ENCODE assay signal across 8 cellular contexts in the genomic region with DNA sequence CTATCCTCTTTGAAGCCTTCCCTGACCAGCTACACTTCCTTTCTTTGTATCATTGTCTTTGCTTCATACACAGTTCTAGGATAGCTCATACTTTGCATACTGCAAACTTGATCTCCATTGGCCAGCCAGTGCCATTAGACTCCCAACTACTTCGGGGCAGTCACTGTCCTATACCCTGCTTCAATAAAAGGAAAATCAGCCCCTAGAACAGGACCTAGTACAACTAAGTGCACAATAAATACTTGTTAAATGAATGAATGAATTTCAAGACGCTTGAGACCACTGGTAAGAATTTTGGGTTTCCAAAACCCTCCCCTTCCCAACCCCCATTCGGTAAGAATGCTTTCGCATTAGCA. TPM values are rescaled to one million over a fixed set of nuclear protein-coding genes. Genes with fewer than 3 reads are reported as not detected.
DNase-seq lines count a peak whose midpoint lies in the region; ATAC-seq and TF ChIP-seq lines count a peak whose summit lies in the region.

No MANE protein-coding gene starts in this region.

- no peak for ATAC-seq in GM21576 (IDR thresholded peaks at IDR 0.05; ENCODE audit: unreplicated experiment)
- no peak for ATAC-seq in left lobe of liver

- H3K9me3 Mint-ChIP-seq in activated CD4-positive, alpha-beta T cell treated with anti-CD3 and anti-CD28 coated beads, Interleukin-2, amount 10 ng/mL, durations not matched to agents 7 days and 5 days: peaks cover 2% of the 10 kb centered on the region
- H3K9me3 Mint-ChIP-seq in activated T-helper 1 cell treated with anti-CD3 and anti-CD28 coated beads, Interleukin-12 subunit alpha, Interleukin-12 subunit beta, Interleukin-2, Interleukin-4 antibody, amounts not matched to agents 30 ng/mL and 10 ng/mL and 1 ng/mL, durations not matched to agents 14 hours and 24 hours and 36 hours: no peaks in the 10 kb centered on the region
- H3K9me3 Mint-ChIP-seq in immature natural killer cell: no peaks in the 10 kb centered on the region

- H3K4me3 Mint-ChIP-seq in activated CD4-positive, alpha-beta T cell treated with anti-CD3 and anti-CD28 coated beads, Interleukin-2, amount 10 ng/mL, durations not matched to agents 7 days and 5 days: peak overlapping the region; percentile 83
- peak overlapping the region; percentile 90 for H3K4me3 Mint-ChIP-seq in activated T-helper 1 cell treated with anti-CD3 and anti-CD28 coated beads, Interleukin-12 subunit alpha, Interleukin-12 subunit beta, Interleukin-2, Interleukin-4 antibody, amounts not matched to agents 30 ng/mL and 10 ng/mL and 1 ng/mL, durations not matched to agents 14 hours and 24 hours and 36 hours
- H3K4me3 Mint-ChIP-seq in immature natural killer cell: peak overlapping the region; percentile 90 to 94 (median 93)

- no peak for TF ChIP-seq CTCF in testis (IDR thresholded peaks at IDR 0.05)

- peaks cover 21% of the 10 kb centered on the region for H3K4me1 ChIP-seq in testis

- no peaks in the 10 kb centered on the region for H3K27me3 Mint-ChIP-seq in activated CD4-positive, alpha-beta T cell treated with anti-CD3 and anti-CD28 coated beads, Interleukin-2, amount 10 ng/mL, durations not matched to agents 7 days and 5 days
- no peaks in the 10 kb centered on the region for H3K27me3 Mint-ChIP-seq in activated T-helper 1 cell treated with anti-CD3 and anti-CD28 coated beads, Interleukin-12 subunit alpha, Interleukin-12 subunit beta, Interleukin-2, Interleukin-4 antibody, amounts not matched to agents 30 ng/mL and 10 ng/mL and 1 ng/mL, durations not matched to agents 14 hours and 24 hours and 36 hours (ENCODE audit: insufficient read depth)
- peaks cover 0 to 11% (median 0%) of the 10 kb centered on the region in 3 donors for H3K27me3 Mint-ChIP-seq in immature natural killer cell (ENCODE audit: low read depth in 3 of 3)

- H3K27ac Mint-ChIP-seq in activated CD4-positive, alpha-beta T cell treated with anti-CD3 and anti-CD28 coated beads, Interleukin-2, amount 10 ng/mL, durations not matched to agents 7 days and 5 days: peak overlapping the region; percentile 88
- H3K27ac Mint-ChIP-seq in activated T-helper 1 cell treated with anti-CD3 and anti-CD28 coated beads, Interleukin-12 subunit alpha, Interleukin-12 subunit beta, Interleukin-2, Interleukin-4 antibody, amounts not matched to agents 30 ng/mL and 10 ng/mL and 1 ng/mL, durations not matched to agents 14 hours and 24 hours and 36 hours: peak overlapping the region; percentile 52
- peak overlapping the region; percentile 85 to 94 (median 90) for H3K27ac Mint-ChIP-seq in immature natural killer cell

- intact Hi-C loops in activated T-helper 1 cell treated with anti-CD3 and anti-CD28 coated beads, Interleukin-12 subunit alpha, Interleukin-12 subunit beta, Interleukin-2, Interleukin-4 antibody, amounts not matched to agents 30 ng/mL and 10 ng/mL and 1 ng/mL, durations not matched to agents 14 hours and 24 hours and 36 hours (cut with micrococcal nuclease): loop anchor here (2.0 to 5.0 kb wide), 4 partner anchors 14 to 113 kb away; partner anchors contain the start of genes ARHGAP9, DTX3 and MBD6
- intact Hi-C loops in testis (cut with DNase I; ENCODE audit: low total_unique reads): no loop called here

- TF ChIP-seq POLR2A in testis (IDR thresholded peaks at IDR 0.05): no peak

- CTCF ChIA-PET in activated CD4-positive, alpha-beta T cell treated with anti-CD3 and anti-CD28 coated beads, Interleukin-2, amount 10 ng/mL, durations not matched to agents 7 days and 5 days (lab: Charles Lee): interaction anchor here (1.2 to 1.3 kb wide), 2 partner anchors 9 to 10 kb away, joined by 5 read pairs; no protein-coding TSS in a partner anchor

- no peak for DNase-seq in activated CD4-positive, alpha-beta T cell treated with anti-CD3 and anti-CD28 coated beads, Interleukin-2, amount 10 ng/mL, durations not matched to agents 7 days and 5 days
- no peak for DNase-seq in activated CD4-positive, alpha-beta T cell treated with anti-CD3 and anti-CD28 coated beads, Interleukin-2, amount 50 U/mL, for 4 hours
- DNase-seq in activated T-helper 1 cell treated with anti-CD3 and anti-CD28 coated beads, Interleukin-12 subunit alpha, Interleukin-12 subunit beta, Interleukin-2, Interleukin-4 antibody, amounts not matched to agents 30 ng/mL and 10 ng/mL and 1 ng/mL, durations not matched to agents 14 hours and 24 hours and 36 hours (ENCODE audit: low spot score): no peak
- DNase-seq in immature natural killer cell: no peak
- DNase-seq in testis: no peak
- no peak for DNase-seq in left lobe of liver (ENCODE audit: low spot score)
- DNase-seq in NCI-H748 treated with DMSO at 0.1 percent for 48 hours (lab: John Stamatoyannopoulos, UW): no peak

- peaks cover 10% of the 10 kb centered on the region for H3K36me3 Mint-ChIP-seq in activated CD4-positive, alpha-beta T cell treated with anti-CD3 and anti-CD28 coated beads, Interleukin-2, amount 10 ng/mL, durations not matched to agents 7 days and 5 days (ENCODE audit: low read depth)
- H3K36me3 Mint-ChIP-seq in activated T-helper 1 cell treated with anti-CD3 and anti-CD28 coated beads, Interleukin-12 subunit alpha, Interleukin-12 subunit beta, Interleukin-2, Interleukin-4 antibody, amounts not matched to agents 30 ng/mL and 10 ng/mL and 1 ng/mL, durations not matched to agents 14 hours and 24 hours and 36 hours (ENCODE audit: low read depth): peaks cover 6% of the 10 kb centered on the region
- H3K36me3 Mint-ChIP-seq in immature natural killer cell: no peaks in the 10 kb centered on the region

- peak overlapping the region; percentile 83 to 94 for H3K4me3 ChIP-seq in testis

- peak overlapping the region; percentile 37 to 76 for H3K27ac ChIP-seq in testis

- H3K27me3 ChIP-seq in testis: no peaks in the 10 kb centered on the region

- H3K36me3 ChIP-seq in testis (ENCODE audit: low read depth, missing control alignments): no peaks in the 10 kb centered on the region

- peaks cover 28% of the 10 kb centered on the region for H3K4me1 Mint-ChIP-seq in activated CD4-positive, alpha-beta T cell treated with anti-CD3 and anti-CD28 coated beads, Interleukin-2, amount 10 ng/mL, durations not matched to agents 7 days and 5 days
- peaks cover 31% of the 10 kb centered on the region for H3K4me1 Mint-ChIP-seq in activated T-helper 1 cell treated with anti-CD3 and anti-CD28 coated beads, Interleukin-12 subunit alpha, Interleukin-12 subunit beta, Interleukin-2, Interleukin-4 antibody, amounts not matched to agents 30 ng/mL and 10 ng/mL and 1 ng/mL, durations not matched to agents 14 hours and 24 hours and 36 hours (ENCODE audit: low read depth)
- H3K4me1 Mint-ChIP-seq in immature natural killer cell: peaks cover 34 to 42% of the 10 kb centered on the region in 2 donors

- WGBS in testis, 2 donors: 6 to 9% methylated on average over 4 of the region's 4 CpGs

- POLR2A ChIA-PET in activated CD4-positive, alpha-beta T cell treated with anti-CD3 and anti-CD28 coated beads, Interleukin-2, amount 10 ng/mL, durations not matched to agents 7 days and 5 days (lab: Charles Lee): no interaction called here

- no peaks in the 10 kb centered on the region for H3K9me3 ChIP-seq in testis

RNA-seq across cellular contexts. Expression of gene PIP4K2C, which starts 0.5 kb away (rescaled TPM):
- total RNA-seq in activated CD4-positive, alpha-beta T cell treated with anti-CD3 and anti-CD28 coated beads, Interleukin-2, amount 10 ng/mL, durations not matched to agents 7 days and 5 days: 10 to 100 TPM; 17.9 to 20.4 TPM
- total RNA-seq in activated T-helper 1 cell treated with anti-CD3 and anti-CD28 coated beads, Interleukin-12 subunit alpha, Interleukin-12 subunit beta, Interleukin-2, Interleukin-4 antibody, amounts not matched to agents 30 ng/mL and 10 ng/mL and 1 ng/mL, durations not matched to agents 14 hours and 24 hours and 36 hours: 22.8 and 25.7 TPM in 2 replicates
- polyA plus RNA-seq in immature natural killer cell (10 to 100 TPM; 33.0 to 61.8 (median 54.1) TPM), testis (ENCODE audit: insufficient read depth, low read depth, low replicate concordance) (78.0 TPM)
- total RNA-seq in testis (10 to 100 TPM; 47.6 to 54.6 TPM), left lobe of liver (11.8 TPM)

RNA-seq across cellular contexts. Expression of gene DTX3, which starts 14.1 kb away (rescaled TPM):
- total RNA-seq in activated CD4-positive, alpha-beta T cell treated with anti-CD3 and anti-CD28 coated beads, Interleukin-2, amount 10 ng/mL, durations not matched to agents 7 days and 5 days: 10 to 100 TPM; 15.5 to 16.5 TPM
- total RNA-seq in activated T-helper 1 cell treated with anti-CD3 and anti-CD28 coated beads, Interleukin-12 subunit alpha, Interleukin-12 subunit beta, Interleukin-2, Interleukin-4 antibody, amounts not matched to agents 30 ng/mL and 10 ng/mL and 1 ng/mL, durations not matched to agents 14 hours and 24 hours and 36 hours: 16.8 and 18.5 TPM in 2 replicates
- polyA plus RNA-seq in immature natural killer cell (10 to 100 TPM in 1 of 3 donors, 1 to 10 TPM in 2; 8.1 to 20.2 (median 9.5) TPM), testis (ENCODE audit: insufficient read depth, low read depth, low replicate concordance) (37.9 TPM)
- total RNA-seq in testis (10 to 100 TPM; 45.0 to 60.4 TPM), left lobe of liver (2.2 TPM)

RNA-seq across cellular contexts. Expression of gene ARHGEF25, which starts 20.7 kb away (rescaled TPM):
- total RNA-seq in activated CD4-positive, alpha-beta T cell treated with anti-CD3 and anti-CD28 coated beads, Interleukin-2, amount 10 ng/mL, durations not matched to agents 7 days and 5 days: under 1 TPM; 0.25 to 0.42 TPM
- 0.60 and 1.5 TPM in 2 replicates for total RNA-seq in activated T-helper 1 cell treated with anti-CD3 and anti-CD28 coated beads, Interleukin-12 subunit alpha, Interleukin-12 subunit beta, Interleukin-2, Interleukin-4 antibody, amounts not matched to agents 30 ng/mL and 10 ng/mL and 1 ng/mL, durations not matched to agents 14 hours and 24 hours and 36 hours
- polyA plus RNA-seq in immature natural killer cell: under 1 TPM in 1 of 3 donors, not detected in 2; 0.27 TPM
- total RNA-seq in testis: 10 to 100 TPM; 18.0 to 26.5 TPM
- polyA plus RNA-seq in testis (ENCODE audit: insufficient read depth, low read depth, low replicate concordance): 18.7 TPM
- 1.5 TPM for total RNA-seq in left lobe of liver

RNA-seq across cellular contexts. Expression of gene KIF5A, which starts 40.7 kb away (rescaled TPM):
- under 1 TPM; 0.64 to 0.89 TPM for total RNA-seq in activated CD4-positive, alpha-beta T cell treated with anti-CD3 and anti-CD28 coated beads, Interleukin-2, amount 10 ng/mL, durations not matched to agents 7 days and 5 days
- 2.4 TPM in 2 replicates for total RNA-seq in activated T-helper 1 cell treated with anti-CD3 and anti-CD28 coated beads, Interleukin-12 subunit alpha, Interleukin-12 subunit beta, Interleukin-2, Interleukin-4 antibody, amounts not matched to agents 30 ng/mL and 10 ng/mL and 1 ng/mL, durations not matched to agents 14 hours and 24 hours and 36 hours
- polyA plus RNA-seq in immature natural killer cell (not detected), testis (ENCODE audit: insufficient read depth, low read depth, low replicate concordance) (8.4 TPM)
- total RNA-seq in testis (1 to 10 TPM; 6.8 to 9.1 TPM), left lobe of liver (0.05 TPM)

RNA-seq across cellular contexts. Expression of gene B4GALNT1, which starts 42.5 kb away (rescaled TPM):
- under 1 TPM; 0.62 to 0.77 TPM for total RNA-seq in activated CD4-positive, alpha-beta T cell treated with anti-CD3 and anti-CD28 coated beads, Interleukin-2, amount 10 ng/mL, durations not matched to agents 7 days and 5 days
- total RNA-seq in activated T-helper 1 cell treated with anti-CD3 and anti-CD28 coated beads, Interleukin-12 subunit alpha, Interleukin-12 subunit beta, Interleukin-2, Interleukin-4 antibody, amounts not matched to agents 30 ng/mL and 10 ng/mL and 1 ng/mL, durations not matched to agents 14 hours and 24 hours and 36 hours: 4.4 and 4.6 TPM in 2 replicates
- polyA plus RNA-seq in immature natural killer cell (not detected), testis (ENCODE audit: insufficient read depth, low read depth, low replicate concordance) (1.8 TPM)
- total RNA-seq in testis (1 to 10 TPM; 2.3 to 3.2 TPM), left lobe of liver (0.60 TPM)
